Comparison of ENCODE assay signal across 21 cellular contexts in the genomic region with DNA sequence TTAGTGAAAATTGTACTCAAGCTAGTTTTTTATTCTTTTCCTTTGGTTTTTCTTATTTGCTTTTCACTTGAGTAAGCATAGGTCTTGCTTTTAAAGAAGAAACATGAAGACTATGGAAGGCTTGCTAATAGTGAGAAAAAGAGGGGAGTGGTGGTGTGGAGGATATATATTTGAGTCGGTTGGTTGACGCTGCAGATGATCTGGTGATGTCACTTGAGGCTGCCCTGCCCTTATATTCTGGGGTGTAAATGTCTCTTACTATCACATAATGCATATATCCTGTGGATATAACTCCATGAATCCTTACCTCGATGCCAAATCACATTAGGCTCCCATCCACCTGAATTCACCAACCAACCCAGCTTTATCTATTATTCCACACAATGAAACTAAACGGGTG. TPM values are rescaled to one million over a fixed set of nuclear protein-coding genes. Genes with fewer than 3 reads are reported as not detected.
DNase-seq lines count a peak whose midpoint lies in the region; TF ChIP-seq lines count a peak whose summit lies in the region.
"Had no signal": no experiment of that assay in that cellular context is flagged by ENCODE, and none has a peak within 500 bp of the region (broad histone marks: within the 10 kb centered on the region; RNA-seq: fewer than 3 reads in every experiment).

No MANE protein-coding gene starts in this region.

- no peaks in the 10 kb centered on the region for H3K36me3 Mint-ChIP-seq in chondrocyte (ENCODE audit: low read depth)
- H3K36me3 Mint-ChIP-seq: activated naive CD8-positive, alpha-beta T cell had no signal

- H3K4me2 ChIP-seq in OCI-LY3 (ENCODE audit: low read length) = peak overlapping the region; percentile 16; the same call in 1 of the 2 replicates
- H3K4me2 ChIP-seq: hepatocyte had no signal

- no peak overlapping the region for H3K4me3 Mint-ChIP-seq in chondrocyte (ENCODE audit: unreplicated experiment)
- H3K4me3 Mint-ChIP-seq: activated CD4-positive, alpha-beta T cell treated with anti-CD3 and anti-CD28 coated beads, Interleukin-2, amount 10 ng/mL, durations not matched to agents 7 days and 5 days; activated naive CD8-positive, alpha-beta T cell; activated T-helper 17 cell treated with anti-CD3 and anti-CD28 coated beads, Interleukin-2, amount 50 U/mL, for 72 hours had no signal

- H3K27ac ChIP-seq in HUES48 (ENCODE audit: low read depth, low read length) = no peak overlapping the region
- no peak overlapping the region for H3K27ac ChIP-seq in OCI-LY3 (ENCODE audit: low read length)
- peak overlapping the region; percentile 24 for H3K27ac ChIP-seq in rectal smooth muscle tissue (ENCODE audit: low read depth, low read length)
- H3K27ac ChIP-seq: colonic mucosa, hepatocyte, SJCRH30, transverse colon had no signal

- peaks cover 53% of the 10 kb centered on the region for H3K27me3 Mint-ChIP-seq in chondrocyte (ENCODE audit: low read depth)

- no peaks in the 10 kb centered on the region for H4K20me1 ChIP-seq in OCI-LY3 (ENCODE audit: insufficient read depth, low read length)

- H3K79me2 ChIP-seq in OCI-LY3 (ENCODE audit: low read length) = no peaks in the 10 kb centered on the region
- H3K79me2 ChIP-seq: hepatocyte had no signal

- H3K4me1 ChIP-seq in HUES48 (ENCODE audit: control insufficient read depth, insufficient read depth, low read length) = peaks cover 31% of the 10 kb centered on the region
- H3K4me1 ChIP-seq in OCI-LY3 (ENCODE audit: low read length) = peaks cover 12% of the 10 kb centered on the region
- peaks cover 4% of the 10 kb centered on the region for H3K4me1 ChIP-seq in rectal smooth muscle tissue (ENCODE audit: control insufficient read depth, insufficient read depth, low read length)
- H3K4me1 ChIP-seq: colonic mucosa, SJCRH30 had no signal

- TF ChIP-seq CTCF in OCI-LY3 (IDR thresholded peaks at IDR 0.05; ENCODE audit: low read depth, low read length) (no peak), chondrocyte (IDR thresholded peaks at IDR 0.05) (no peak)

- H3K9me3 Mint-ChIP-seq in chondrocyte (ENCODE audit: low read depth) = no peaks in the 10 kb centered on the region
- H3K9me3 Mint-ChIP-seq: activated CD4-positive, alpha-beta T cell treated with anti-CD3 and anti-CD28 coated beads, Interleukin-2, amount 10 ng/mL, durations not matched to agents 7 days and 5 days; activated T-helper 17 cell treated with anti-CD3 and anti-CD28 coated beads, Interleukin-2, amount 50 U/mL, for 72 hours had no signal

- H3K4me3 ChIP-seq in HUES48 (ENCODE audit: low read depth, low read length) (peak overlapping the region; percentile 68), OCI-LY3 (ENCODE audit: low read length) (no peak overlapping the region), rectal smooth muscle tissue (ENCODE audit: low read length) (no peak overlapping the region)
- H3K4me3 ChIP-seq: colonic mucosa, hepatocyte, lung, SJCRH30, transverse colon had no signal

- H3K9ac ChIP-seq in HUES48 (ENCODE audit: low read depth, low read length) = peak overlapping the region; percentile 13; the same call in 1 of the 2 replicates
- no peak overlapping the region for H3K9ac ChIP-seq in OCI-LY3 (ENCODE audit: low read length)
- no peak overlapping the region for H3K9ac ChIP-seq in rectal smooth muscle tissue (ENCODE audit: low read length)

- H3K27me3 ChIP-seq in HUES48 (ENCODE audit: control insufficient read depth, insufficient read depth, low read length) (peaks cover 40% of the 10 kb centered on the region), OCI-LY3 (ENCODE audit: low read depth, low read length) (no peaks in the 10 kb centered on the region), rectal smooth muscle tissue (ENCODE audit: control insufficient read depth, insufficient read depth, low read length) (no peaks in the 10 kb centered on the region)
- H3K27me3 ChIP-seq: SJCRH30 had no signal

- H3K36me3 ChIP-seq in HUES48 (ENCODE audit: control insufficient read depth, insufficient read depth, low read length) = no peaks in the 10 kb centered on the region
- no peaks in the 10 kb centered on the region for H3K36me3 ChIP-seq in OCI-LY3 (replicated peaks; ENCODE audit: low read depth, low read length)
- no peaks in the 10 kb centered on the region for H3K36me3 ChIP-seq in rectal smooth muscle tissue (ENCODE audit: control insufficient read depth, insufficient read depth, low read length)
- H3K36me3 ChIP-seq: colonic mucosa, SJCRH30, transverse colon had no signal

- peak; percentile 39 for DNase-seq in globus pallidus (ENCODE audit: low spot score)
- DNase-seq in chondrocyte (ENCODE audit: low spot score) = no peak
- DNase-seq in NOMO-1 (lab: John Stamatoyannopoulos, UW; ENCODE audit: unreplicated experiment in 2 of 2) = no peak
- DNase-seq in epidermal melanocyte (ENCODE audit: insufficient read length, low spot score) = no peak
- DNase-seq: activated CD4-positive, alpha-beta T cell treated with anti-CD3 and anti-CD28 coated beads, Interleukin-2, amount 10 ng/mL, durations not matched to agents 7 days and 5 days; colonic mucosa; NCI-H2029 treated with DMSO at 0.1 percent for 48 hours; NCI-H524 treated with DMSO at 0.1 percent for 48 hours; SJCRH30; stimulated activated CD4-positive, alpha-beta T cell treated with anti-CD3 and anti-CD28 coated beads, Interleukin-1b, Interleukin-23, amount 100 ng/mL, for 48 hours; stimulated activated naive CD4-positive, alpha-beta T cell treated with Interleukin-2 at 50 U/mL for 16 hours; transverse colon had no signal

- H3K9me3 ChIP-seq in HUES48 (ENCODE audit: control insufficient read depth, insufficient read depth, low read length) = no peaks in the 10 kb centered on the region
- no peaks in the 10 kb centered on the region for H3K9me3 ChIP-seq in OCI-LY3 (ENCODE audit: insufficient read depth, low read length)
- H3K9me3 ChIP-seq: colonic mucosa, SJCRH30, transverse colon had no signal

- H3K4me1 Mint-ChIP-seq in chondrocyte (ENCODE audit: low read depth) = peaks cover 24% of the 10 kb centered on the region
- H3K4me1 Mint-ChIP-seq: activated CD4-positive, alpha-beta T cell treated with anti-CD3 and anti-CD28 coated beads, Interleukin-2, amount 10 ng/mL, durations not matched to agents 7 days and 5 days; activated T-helper 17 cell treated with anti-CD3 and anti-CD28 coated beads, Interleukin-2, amount 50 U/mL, for 72 hours had no signal

- H3K27ac Mint-ChIP-seq in chondrocyte (ENCODE audit: unreplicated experiment) = no peak overlapping the region
- H3K27ac Mint-ChIP-seq: activated CD4-positive, alpha-beta T cell treated with anti-CD3 and anti-CD28 coated beads, Interleukin-2, amount 10 ng/mL, durations not matched to agents 7 days and 5 days; activated naive CD8-positive, alpha-beta T cell; activated T-helper 17 cell treated with anti-CD3 and anti-CD28 coated beads, Interleukin-2, amount 50 U/mL, for 72 hours had no signal

- H2AFZ ChIP-seq in OCI-LY3 (ENCODE audit: low read depth, low read length) = no peak overlapping the region
- H2AFZ ChIP-seq: hepatocyte had no signal

RNA-seq across cellular contexts. Expression of gene GRIA4, which starts 2.9 kb away (rescaled TPM):
- total RNA-seq in chondrocyte = not detected in 3 replicates
- total RNA-seq: activated CD4-positive, alpha-beta T cell treated with anti-CD3 and anti-CD28 coated beads, Interleukin-2, amount 10 ng/mL, durations not matched to agents 7 days and 5 days; activated T-helper 17 cell treated with anti-CD3 and anti-CD28 coated beads, Interleukin-2, amount 50 U/mL, for 72 hours; endothelial cell of umbilical vein; SJCRH30; T-helper 1 cell treated with Interleukin-12 subunit alpha and Interleukin-12 subunit beta and Interleukin-4 antibody, amounts not matched to agents 30 ng/mL and 1 ng/mL, for 36 hours had no signal
